20 cellular contexts compared by ENCODE assay signal in genomic region chr5:81609810-81610375, GRCh38.
"Had no signal": no experiment of that assay in that cellular context is flagged by ENCODE, and none has a peak within 500 bp of the region (broad histone marks: within the 10 kb centered on the region; RNA-seq: fewer than 3 reads in every experiment).

No MANE protein-coding gene starts in this region.

- H3K36me3 Mint-ChIP-seq: natural killer cell had no signal

- H3K27me3 ChIP-seq: heart left ventricle, hepatocyte, left lung, neutrophil, pancreas, right lobe of liver, suprapubic skin, transverse colon, vagina had no signal

- H3K9me3 Mint-ChIP-seq: effector memory CD8-positive, alpha-beta T cell; natural killer cell had no signal

- DNase-seq: cortex of kidney; effector memory CD8-positive, alpha-beta T cell; heart left ventricle; left cardiac atrium; natural killer cell; pancreas; retina; right lobe of liver; small intestine; stimulated activated CD4-positive, alpha-beta T cell treated with anti-CD3 and anti-CD28 coated beads, Interleukin-15, amount 100 ng/mL, for 24 hours; stimulated activated CD4-positive, alpha-beta T cell treated with anti-CD3 and anti-CD28 coated beads, Interleukin-2, amount 100 ng/mL, for 48 hours; stimulated activated naive CD4-positive, alpha-beta T cell; stimulated activated naive CD8-positive, alpha-beta T cell treated with anti-CD3 and anti-CD28 coated beads, Interleukin-15, amount 100 ng/mL, for 72 hours; transverse colon had no signal

- ATAC-seq: effector memory CD8-positive, alpha-beta T cell; heart left ventricle; left cardiac atrium; left lung; natural killer cell; pancreas; right lobe of liver; stimulated activated naive CD8-positive, alpha-beta T cell treated with anti-CD3 and anti-CD28 coated beads, Interleukin-15, amount 100 ng/mL, for 72 hours had no signal

- H3K36me3 ChIP-seq: neutrophil, pancreas, right lobe of liver had no signal

- H3K4me3 Mint-ChIP-seq: effector memory CD8-positive, alpha-beta T cell; natural killer cell; neural crest cell; stimulated activated naive CD8-positive, alpha-beta T cell treated with anti-CD3 and anti-CD28 coated beads, Interleukin-15, amount 100 ng/mL, for 72 hours had no signal

- H3K4me2 ChIP-seq: hepatocyte had no signal

- H3K27me3 Mint-ChIP-seq: effector memory CD8-positive, alpha-beta T cell; stimulated activated naive CD8-positive, alpha-beta T cell treated with anti-CD3 and anti-CD28 coated beads, Interleukin-15, amount 100 ng/mL, for 72 hours had no signal

- H3K4me3 ChIP-seq: heart left ventricle, hepatocyte, left lung, pancreas, right lobe of liver, suprapubic skin, transverse colon, vagina had no signal

- H3K4me1 Mint-ChIP-seq: natural killer cell; stimulated activated naive CD8-positive, alpha-beta T cell treated with anti-CD3 and anti-CD28 coated beads, Interleukin-15, amount 100 ng/mL, for 72 hours had no signal

- H3K4me1 ChIP-seq: heart left ventricle, left lung, pancreas, right lobe of liver, suprapubic skin, transverse colon, vagina had no signal

- H3K9me3 ChIP-seq: pancreas, right lobe of liver, suprapubic skin, transverse colon had no signal

- H3K27ac Mint-ChIP-seq: effector memory CD8-positive, alpha-beta T cell; natural killer cell had no signal

- H3K27ac ChIP-seq: heart left ventricle, hepatocyte, left lung, neutrophil, pancreas, right lobe of liver, suprapubic skin, transverse colon, vagina had no signal

- H2AFZ ChIP-seq: hepatocyte had no signal

- H3K79me2 ChIP-seq: hepatocyte had no signal
